1 cellular context compared by ENCODE assay signal in genomic region chr19:48630289-48631036, GRCh38.
TF ChIP-seq lines count a peak whose summit lies in the region.

No MANE protein-coding gene starts in this region.

TF ChIP-seq in HCT116, 20 proteins besides CTCF, POLR2A, EP300 and RAD21 (continued from another document):
- TF ChIP-seq ELF1 (IDR thresholded peaks at IDR 0.05; ENCODE audit: borderline replicate concordance, low read depth) (no peak), YY1 (IDR thresholded peaks at IDR 0.05; ENCODE audit: extremely low read depth, insufficient replicate concordance, low read depth, low read length) (no peak), JUND (IDR thresholded peaks at IDR 0.05) (no peak), SRF (IDR thresholded peaks at IDR 0.05; ENCODE audit: low read depth) (no peak), POLR2AphosphoS5 (IDR thresholded peaks at IDR 0.05; ENCODE audit: low read depth, low read length) (no peak), TCF7L2 (IDR thresholded peaks at IDR 0.05; ENCODE audit: borderline replicate concordance, extremely low read depth, insufficient read depth, insufficient read length) (no peak), ATF3 (IDR thresholded peaks at IDR 0.05) (no peak), EZH2 (IDR thresholded peaks at IDR 0.05) (no peak), REST (IDR thresholded peaks at IDR 0.05; ENCODE audit: low read depth) (no peak)
